Comparison of ENCODE assay signal across 22 cellular contexts in genomic region chr16:88805887-88806393, GRCh38. TPM values are rescaled to one million over a fixed set of nuclear protein-coding genes. Genes with fewer than 3 reads are reported as not detected.
DNase-seq lines count a peak whose midpoint lies in the region; TF ChIP-seq lines count a peak whose summit lies in the region.
"Had no signal": no experiment of that assay in that cellular context is flagged by ENCODE, and none has a peak within 500 bp of the region (broad histone marks: within the 10 kb centered on the region; RNA-seq: fewer than 3 reads in every experiment).

No MANE protein-coding gene starts in this region.

- H3K27me3 Mint-ChIP-seq in activated CD4-positive, alpha-beta T cell treated with anti-CD3 and anti-CD28 coated beads, Interleukin-2, amount 10 ng/mL, durations not matched to agents 24 days and 14 days, result no peaks in the 10 kb centered on the region
- no peaks in the 10 kb centered on the region for H3K27me3 Mint-ChIP-seq in activated naive CD8-positive, alpha-beta T cell
- H3K27me3 Mint-ChIP-seq in endodermal cell (ENCODE audit: insufficient read depth), result no peaks in the 10 kb centered on the region

- H3K27me3 ChIP-seq in skeletal muscle satellite cell (ENCODE audit: control insufficient read depth, insufficient read depth, low read length) (no peaks in the 10 kb centered on the region), endodermal cell (ENCODE audit: control insufficient read depth, insufficient read depth, low read length, poor library complexity, severe bottlenecking) (no peaks in the 10 kb centered on the region)
- H3K27me3 ChIP-seq: brain microvascular endothelial cell, SJSA1, testis had no signal

- H3K36me3 Mint-ChIP-seq in activated CD4-positive, alpha-beta T cell treated with anti-CD3 and anti-CD28 coated beads, Interleukin-2, amount 10 ng/mL, durations not matched to agents 24 days and 14 days (ENCODE audit: low read depth), result peaks cover 44% of the 10 kb centered on the region
- H3K36me3 Mint-ChIP-seq in activated naive CD8-positive, alpha-beta T cell, result no peaks in the 10 kb centered on the region
- H3K36me3 Mint-ChIP-seq in endodermal cell (ENCODE audit: low read depth), result peaks cover 29% of the 10 kb centered on the region
- H3K36me3 Mint-ChIP-seq: mesothelial cell of epicardium had no signal

- 95% methylated on average over 14 to 21 of the region's 21 CpGs for WGBS in endodermal cell (ENCODE audit: insufficient coverage in 1 of 2, insufficient read length in 1 of 2), 2 experiments

- H3K9me3 Mint-ChIP-seq in activated CD4-positive, alpha-beta T cell treated with anti-CD3 and anti-CD28 coated beads, Interleukin-2, amount 10 ng/mL, durations not matched to agents 24 days and 14 days, result no peaks in the 10 kb centered on the region
- H3K9me3 Mint-ChIP-seq in activated naive CD8-positive, alpha-beta T cell (ENCODE audit: low read depth), result no peaks in the 10 kb centered on the region
- no peaks in the 10 kb centered on the region for H3K9me3 Mint-ChIP-seq in endodermal cell
- H3K9me3 Mint-ChIP-seq: activated naive CD4-positive, alpha-beta T cell treated with anti-CD3 and anti-CD28 coated beads, Interleukin-2, amount 50 U/mL, for 72 hours; mesothelial cell of epicardium had no signal

- TF ChIP-seq CTCF in endodermal cell (conservative IDR thresholded peaks at IDR 0.05) (no peak), GM20000 (IDR thresholded peaks at IDR 0.05; ENCODE audit: extremely low read depth, missing control alignments) (no peak)

- peaks cover 13% of the 10 kb centered on the region for H3K4me1 Mint-ChIP-seq in activated CD4-positive, alpha-beta T cell treated with anti-CD3 and anti-CD28 coated beads, Interleukin-2, amount 10 ng/mL, durations not matched to agents 24 days and 14 days
- peaks cover 14% of the 10 kb centered on the region for H3K4me1 Mint-ChIP-seq in activated naive CD8-positive, alpha-beta T cell (ENCODE audit: low read depth)
- no peaks in the 10 kb centered on the region for H3K4me1 Mint-ChIP-seq in endodermal cell

- H3K4me3 ChIP-seq in skeletal muscle satellite cell (ENCODE audit: low read length) (no peak overlapping the region), endodermal cell (ENCODE audit: low read length) (no peak overlapping the region)
- H3K4me3 ChIP-seq: GM23248, psoas muscle, testis had no signal

- H3K27ac Mint-ChIP-seq in activated CD4-positive, alpha-beta T cell treated with anti-CD3 and anti-CD28 coated beads, Interleukin-2, amount 10 ng/mL, durations not matched to agents 24 days and 14 days, result no peak overlapping the region
- no peak overlapping the region for H3K27ac Mint-ChIP-seq in activated naive CD8-positive, alpha-beta T cell
- H3K27ac Mint-ChIP-seq in endodermal cell, result no peak overlapping the region
- H3K27ac Mint-ChIP-seq: mesothelial cell of epicardium had no signal

- peaks cover 26% of the 10 kb centered on the region for H3K4me1 ChIP-seq in skeletal muscle satellite cell (ENCODE audit: control insufficient read depth, insufficient read depth, low read length)
- H3K4me1 ChIP-seq in endodermal cell (ENCODE audit: control insufficient read depth, insufficient read depth, low read length), result peaks cover 11% of the 10 kb centered on the region

- peak overlapping the region; percentile 29 for H3K4me2 ChIP-seq in skeletal muscle satellite cell (ENCODE audit: low read length)

- DNase-seq in activated CD4-positive, alpha-beta T cell treated with anti-CD3 and anti-CD28 coated beads, Interleukin-2, amount 10 ng/mL, durations not matched to agents 24 days and 14 days, result no peak
- DNase-seq in activated CD4-positive, alpha-beta T cell treated with anti-CD3 and anti-CD28 coated beads, Interleukin-2, amount 50 U/mL, for 4 hours, result no peak
- DNase-seq in endodermal cell (no peak), GM20000 (ENCODE audit: low spot score) (no peak), inferior parietal cortex (ENCODE audit: extremely low spot score) (no peak)
- DNase-seq: activated CD4-positive, CD25-positive, alpha-beta regulatory T cell treated with anti-CD3 and anti-CD28 coated beads, Interleukin-2, amount 50 U/mL, for 72 hours; brain microvascular endothelial cell; DMS79; GM23248; NCI-H1105; NCI-H524 treated with DMSO at 0.1 percent for 48 hours; T1000; testis had no signal

- H3K27ac ChIP-seq in KOPT-K1 (ENCODE audit: low read depth, low read length, poor library complexity, severe bottlenecking) (peak overlapping the region; percentile 100), endodermal cell (ENCODE audit: low read depth, low read length) (no peak overlapping the region)
- H3K27ac ChIP-seq: brain microvascular endothelial cell, GM23248, KMS-11, psoas muscle, SJSA1, testis had no signal

- intact Hi-C loops in activated CD4-positive, alpha-beta T cell treated with anti-CD3 and anti-CD28 coated beads, Interleukin-2, amount 10 ng/mL, durations not matched to agents 24 days and 14 days (cut with micrococcal nuclease), result no loop called here

- no peak overlapping the region for H3K9ac ChIP-seq in skeletal muscle satellite cell (ENCODE audit: low read depth, low read length)
- no peak overlapping the region for H3K9ac ChIP-seq in endodermal cell (ENCODE audit: extremely low read depth, low read length, poor library complexity, severe bottlenecking)
- H3K9ac ChIP-seq: GM23248, KMS-11 had no signal

- H3K36me3 ChIP-seq in KOPT-K1 (ENCODE audit: insufficient read depth, low read length), result peaks cover 67% of the 10 kb centered on the region
- H3K36me3 ChIP-seq in skeletal muscle satellite cell (ENCODE audit: insufficient read depth, low read length), result peaks cover 29% of the 10 kb centered on the region
- peaks cover 28% of the 10 kb centered on the region for H3K36me3 ChIP-seq in endodermal cell (ENCODE audit: control insufficient read depth, insufficient read depth, low read length)

- peak overlapping the region; percentile 41 for H3K4me3 Mint-ChIP-seq in activated CD4-positive, alpha-beta T cell treated with anti-CD3 and anti-CD28 coated beads, Interleukin-2, amount 10 ng/mL, durations not matched to agents 24 days and 14 days
- H3K4me3 Mint-ChIP-seq in activated naive CD8-positive, alpha-beta T cell, result peak overlapping the region; percentile 35
- H3K4me3 Mint-ChIP-seq in endodermal cell, result no peak overlapping the region
- H3K4me3 Mint-ChIP-seq: mesothelial cell of epicardium had no signal

- H3K9me3 ChIP-seq in KOPT-K1 (ENCODE audit: insufficient read depth, low read length, poor library complexity, severe bottlenecking), result no peaks in the 10 kb centered on the region
- no peaks in the 10 kb centered on the region for H3K9me3 ChIP-seq in skeletal muscle satellite cell (replicated peaks; ENCODE audit: low read length)
- H3K9me3 ChIP-seq in endodermal cell (ENCODE audit: control insufficient read depth, low read length), result no peaks in the 10 kb centered on the region
- H3K9me3 ChIP-seq: psoas muscle, SJSA1, testis had no signal

RNA-seq across cellular contexts. Expression of gene CDT1, which starts 2.4 kb away (rescaled TPM):
- total RNA-seq in activated CD4-positive, alpha-beta T cell treated with anti-CD3 and anti-CD28 coated beads, Interleukin-2, amount 10 ng/mL, durations not matched to agents 24 days and 14 days, result 93.2 and 98.3 TPM in 2 replicates
- 12.4 and 16.8 TPM in 2 replicates for total RNA-seq in skeletal muscle satellite cell (2012; rRNA removed)
- total RNA-seq in endodermal cell, result 10 to 100 TPM; 57.1 to 63.0 TPM
- polyA plus RNA-seq in endodermal cell (2013, experiment 1 of 2), result 41.5 TPM
- 34.7 TPM for polyA plus RNA-seq in endodermal cell (2013, experiment 2 of 2)

RNA-seq across cellular contexts. Expression of gene APRT, which starts 5.8 kb away (rescaled TPM):
- total RNA-seq in activated CD4-positive, alpha-beta T cell treated with anti-CD3 and anti-CD28 coated beads, Interleukin-2, amount 10 ng/mL, durations not matched to agents 24 days and 14 days, result 312 and 314 TPM in 2 replicates
- 87.8 and 97.6 TPM in 2 replicates for total RNA-seq in skeletal muscle satellite cell (2012; rRNA removed)
- 100 to 1,000 TPM; 200 to 230 TPM for total RNA-seq in endodermal cell
- polyA plus RNA-seq in endodermal cell (2013, experiment 1 of 2), result 93.5 TPM
- polyA plus RNA-seq in endodermal cell (2013, experiment 2 of 2), result 91.5 TPM

RNA-seq across cellular contexts. Expression of gene PIEZO1, which starts 20.9 kb away (rescaled TPM):
- total RNA-seq in activated CD4-positive, alpha-beta T cell treated with anti-CD3 and anti-CD28 coated beads, Interleukin-2, amount 10 ng/mL, durations not matched to agents 24 days and 14 days, result 219 and 226 TPM in 2 replicates
- total RNA-seq in skeletal muscle satellite cell (2012; rRNA removed), result 155 and 171 TPM in 2 replicates
- total RNA-seq in endodermal cell, result 10 to 100 TPM; 84.1 to 97.0 TPM
- polyA plus RNA-seq in endodermal cell (2013, experiment 1 of 2), result 26.7 TPM
- 28.6 TPM for polyA plus RNA-seq in endodermal cell (2013, experiment 2 of 2)
- polyA plus RNA-seq: neural cell had no signal

RNA-seq across cellular contexts. Expression of gene GALNS, which starts 50.8 kb away (rescaled TPM):
- 23.2 and 23.4 TPM in 2 replicates for total RNA-seq in activated CD4-positive, alpha-beta T cell treated with anti-CD3 and anti-CD28 coated beads, Interleukin-2, amount 10 ng/mL, durations not matched to agents 24 days and 14 days
- 17.0 and 24.0 TPM in 2 replicates for total RNA-seq in skeletal muscle satellite cell (2012; rRNA removed)
- total RNA-seq in endodermal cell, result 10 to 100 TPM; 32.2 to 39.6 TPM
- polyA plus RNA-seq in endodermal cell (2013, experiment 1 of 2), result 14.9 TPM
- 11.2 TPM for polyA plus RNA-seq in endodermal cell (2013, experiment 2 of 2)

RNA-seq across cellular contexts. Expression of gene TRAPPC2L, which starts 51.0 kb away (rescaled TPM):
- 62.1 and 67.1 TPM in 2 replicates for total RNA-seq in activated CD4-positive, alpha-beta T cell treated with anti-CD3 and anti-CD28 coated beads, Interleukin-2, amount 10 ng/mL, durations not matched to agents 24 days and 14 days
- total RNA-seq in skeletal muscle satellite cell (2012; rRNA removed), result 59.3 and 70.1 TPM in 2 replicates
- 100 to 1,000 TPM; 110 TPM for total RNA-seq in endodermal cell
- 93.1 TPM for polyA plus RNA-seq in endodermal cell (2013, experiment 1 of 2)
- polyA plus RNA-seq in endodermal cell (2013, experiment 2 of 2), result 81.8 TPM
